ENCODE assay signal across 9 cellular contexts in the genomic region with DNA sequence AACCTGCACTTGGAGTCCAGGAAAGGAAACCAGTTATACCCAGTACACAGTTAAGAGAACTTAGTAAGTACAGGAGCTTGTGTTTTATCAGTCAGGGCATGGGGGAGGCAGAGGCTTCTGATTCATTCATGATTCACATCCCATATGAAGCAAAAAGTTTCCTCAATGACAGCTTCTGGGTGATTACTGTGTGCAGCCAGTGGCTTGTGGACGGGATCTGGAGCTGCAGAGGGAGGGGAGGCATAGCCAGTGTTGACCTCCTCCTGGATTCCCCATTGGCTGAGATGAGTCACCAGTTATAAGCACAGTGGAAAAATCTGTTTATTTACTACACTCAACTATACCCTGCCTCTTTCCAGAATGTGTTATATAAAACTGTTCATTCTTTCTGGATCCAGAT. TPM values are rescaled to one million over a fixed set of nuclear protein-coding genes. Genes with fewer than 3 reads are reported as not detected.
DNase-seq lines count a peak whose midpoint lies in the region; FAIRE-seq and TF ChIP-seq lines count a peak whose summit lies in the region.
"Had no signal": no experiment of that assay in that cellular context is flagged by ENCODE, and none has a peak within 500 bp of the region (broad histone marks: within the 10 kb centered on the region; RNA-seq: fewer than 3 reads in every experiment).

No MANE protein-coding gene starts in this region.

- TF ChIP-seq CTCF in chondrocyte (IDR thresholded peaks at IDR 0.05), result no peak

- FAIRE-seq in frontal cortex (lab: Jason Lieb, UNC), result no peak

- no peaks in the 10 kb centered on the region for H3K9me3 Mint-ChIP-seq in chondrocyte (ENCODE audit: low read depth)
- H3K9me3 Mint-ChIP-seq: immature natural killer cell had no signal

- H3K36me3 Mint-ChIP-seq in chondrocyte (ENCODE audit: low read depth), result no peaks in the 10 kb centered on the region
- H3K36me3 Mint-ChIP-seq: immature natural killer cell had no signal

- peak overlapping the region; percentile 79 for H3K27ac Mint-ChIP-seq in chondrocyte (ENCODE audit: unreplicated experiment)
- H3K27ac Mint-ChIP-seq: immature natural killer cell had no signal

- H3K27me3 Mint-ChIP-seq in chondrocyte (ENCODE audit: low read depth), result no peaks in the 10 kb centered on the region

- H3K4me3 Mint-ChIP-seq in chondrocyte (ENCODE audit: unreplicated experiment), result no peak overlapping the region
- H3K4me3 Mint-ChIP-seq: immature natural killer cell had no signal

- peak; percentile 99 for DNase-seq in ELR (ENCODE audit: low read depth)
- DNase-seq in chondrocyte (ENCODE audit: low spot score), result no peak
- DNase-seq in smooth muscle cell of the brain vasculature (ENCODE audit: low read depth, low spot score), result peak; percentile 50
- no peak for DNase-seq in frontal cortex (ENCODE audit: low spot score in 2 of 2)
- DNase-seq in NCI-H1930 (lab: John Stamatoyannopoulos, UW), result no peak
- no peak for DNase-seq in NCI-H1417 treated with DMSO at 0.1 percent for 48 hours (lab: John Stamatoyannopoulos, UW)
- DNase-seq in NCI-H146 (lab: John Stamatoyannopoulos, UW), result no peak
- DNase-seq: immature natural killer cell had no signal

- H3K4me1 Mint-ChIP-seq in chondrocyte (ENCODE audit: low read depth), result peaks cover 8% of the 10 kb centered on the region
- H3K4me1 Mint-ChIP-seq: immature natural killer cell had no signal

TF ChIP-seq in PFSK-1, 5 proteins besides CTCF, POLR2A, EP300 and RAD21:
- TF ChIP-seq, protein P1, sequence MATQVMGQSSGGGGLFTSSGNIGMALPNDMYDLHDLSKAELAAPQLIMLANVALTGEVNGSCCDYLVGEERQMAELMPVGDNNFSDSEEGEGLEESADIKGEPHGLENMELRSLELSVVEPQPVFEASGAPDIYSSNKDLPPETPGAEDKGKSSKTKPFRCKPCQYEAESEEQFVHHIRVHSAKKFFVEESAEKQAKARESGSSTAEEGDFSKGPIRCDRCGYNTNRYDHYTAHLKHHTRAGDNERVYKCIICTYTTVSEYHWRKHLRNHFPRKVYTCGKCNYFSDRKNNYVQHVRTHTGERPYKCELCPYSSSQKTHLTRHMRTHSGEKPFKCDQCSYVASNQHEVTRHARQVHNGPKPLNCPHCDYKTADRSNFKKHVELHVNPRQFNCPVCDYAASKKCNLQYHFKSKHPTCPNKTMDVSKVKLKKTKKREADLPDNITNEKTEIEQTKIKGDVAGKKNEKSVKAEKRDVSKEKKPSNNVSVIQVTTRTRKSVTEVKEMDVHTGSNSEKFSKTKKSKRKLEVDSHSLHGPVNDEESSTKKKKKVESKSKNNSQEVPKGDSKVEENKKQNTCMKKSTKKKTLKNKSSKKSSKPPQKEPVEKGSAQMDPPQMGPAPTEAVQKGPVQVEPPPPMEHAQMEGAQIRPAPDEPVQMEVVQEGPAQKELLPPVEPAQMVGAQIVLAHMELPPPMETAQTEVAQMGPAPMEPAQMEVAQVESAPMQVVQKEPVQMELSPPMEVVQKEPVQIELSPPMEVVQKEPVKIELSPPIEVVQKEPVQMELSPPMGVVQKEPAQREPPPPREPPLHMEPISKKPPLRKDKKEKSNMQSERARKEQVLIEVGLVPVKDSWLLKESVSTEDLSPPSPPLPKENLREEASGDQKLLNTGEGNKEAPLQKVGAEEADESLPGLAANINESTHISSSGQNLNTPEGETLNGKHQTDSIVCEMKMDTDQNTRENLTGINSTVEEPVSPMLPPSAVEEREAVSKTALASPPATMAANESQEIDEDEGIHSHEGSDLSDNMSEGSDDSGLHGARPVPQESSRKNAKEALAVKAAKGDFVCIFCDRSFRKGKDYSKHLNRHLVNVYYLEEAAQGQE (IDR thresholded peaks at IDR 0.05; ENCODE audit: insufficient read depth in 1 of 2, low read depth in 2 of 2, low read length in 2 of 2), result 0 out of 4 replicates have a peak, but pooled peaks of 1 of the 2 experiments have one; percentile 57
- peak; percentile 89 for TF ChIP-seq FOXP2 (optimal IDR thresholded peaks at IDR 0.05; ENCODE audit: borderline replicate concordance, extremely low read depth, extremely low read length, insufficient read depth)
- TF ChIP-seq POLR2AphosphoS5 (IDR thresholded peaks at IDR 0.05; ENCODE audit: low read depth, low read length), result peak; percentile 40; the same call in 1 of the 2 replicates
- TF ChIP-seq TAF1 (IDR thresholded peaks at IDR 0.05; ENCODE audit: borderline replicate concordance, insufficient read depth, low read length), result no peak
- TF ChIP-seq SIN3A (IDR thresholded peaks at IDR 0.05; ENCODE audit: borderline replicate concordance, insufficient read depth, low read length), result no peak

RNA-seq across cellular contexts. Expression of gene IL31RA, which starts 17.7 kb away (rescaled TPM):
- 33.2 TPM for polyA plus RNA-seq in PFSK-1 (2012; ENCODE audit: insufficient read length, low read depth)
- total RNA-seq in chondrocyte (1.5 to 3.9 TPM (median 1.9 TPM) in 3 replicates), frontal cortex (not detected)
- polyA plus RNA-seq: immature natural killer cell had no signal

Comparison
In these comparisons a context has a peak if more than half of its experiments do, and no peak if none do; other contexts are left out.
1. DNase-seq: peak in ELR (single experiment) and smooth muscle cell of the brain vasculature (single experiment); none in chondrocyte (single experiment), frontal cortex (0 of 2), NCI-H1930 (0 of 2), NCI-H1417 treated with DMSO at 0.1 percent for 48 hours (single experiment) and NCI-H146 (single experiment).